ENCODE assay signal across 26 cellular contexts in genomic region chr18:41849632-41850031, GRCh38.
"Had no signal": no experiment of that assay in that cellular context is flagged by ENCODE, and none has a peak within 500 bp of the region (broad histone marks: within the 10 kb centered on the region; RNA-seq: fewer than 3 reads in every experiment).

No MANE protein-coding gene starts in this region.

- H3K9me3 Mint-ChIP-seq: mesothelial cell of epicardium; nephron progenitor cell; stimulated activated memory B cell treated with anti-CD40 and anti-IgM and Interleukin-4, amounts not matched to agents 10 μg/mL and 1 μg/mL and 100 μg/mL, for 72 hours had no signal

- H3K36me3 Mint-ChIP-seq: immature natural killer cell; mesothelial cell of epicardium; naive B cell; natural killer cell; neural progenitor cell; stimulated activated memory B cell treated with anti-CD40 and anti-IgM and Interleukin-4, amounts not matched to agents 10 μg/mL and 1 μg/mL and 100 μg/mL, for 72 hours had no signal

- H3K4me1 Mint-ChIP-seq: immature natural killer cell; mesothelial cell of epicardium; naive B cell; natural killer cell; stimulated activated memory B cell treated with anti-CD40 and anti-IgM and Interleukin-4, amounts not matched to agents 10 μg/mL and 1 μg/mL and 100 μg/mL, for 72 hours had no signal

- H3K4me3 Mint-ChIP-seq: immature natural killer cell; mesothelial cell of epicardium; naive B cell; natural killer cell; nephron progenitor cell; neural progenitor cell; stimulated activated memory B cell treated with anti-CD40 and anti-IgM and Interleukin-4, amounts not matched to agents 10 μg/mL and 1 μg/mL and 100 μg/mL, for 72 hours had no signal

- H3K27me3 Mint-ChIP-seq: stimulated activated memory B cell treated with anti-CD40 and anti-IgM and Interleukin-4, amounts not matched to agents 10 μg/mL and 1 μg/mL and 100 μg/mL, for 72 hours had no signal

- ATAC-seq: natural killer cell; right lobe of liver; stimulated activated memory B cell treated with anti-CD40 and anti-IgM and Interleukin-4, amounts not matched to agents 10 μg/mL and 1 μg/mL and 100 μg/mL, for 72 hours; stimulated activated naive CD8-positive, alpha-beta T cell treated with anti-CD3 and anti-CD28 coated beads, Interleukin-15, Interleukin-2, amounts not matched to agents 100 U/mL and 50 U/mL, for 24 hours had no signal

- DNase-seq: immature natural killer cell; islet precursor cell; left ventricle myocardium inferior; mesendoderm; naive B cell; natural killer cell; nephron progenitor cell; occipital lobe; right lobe of liver; stimulated activated CD4-positive, alpha-beta T cell treated with anti-CD3 and anti-CD28 coated beads, Interleukin-1b, Interleukin-23, amount 100 ng/mL, for 48 hours; stimulated activated CD4-positive, alpha-beta T cell treated with anti-CD3 and anti-CD28 coated beads, Interleukin-2, amount 100 ng/mL, for 48 hours; stimulated activated CD4-positive, alpha-beta T cell treated with anti-CD3 and anti-CD28 coated beads, Interleukin-4, amount 100 ng/mL, for 4 hours; stimulated activated CD8-positive, alpha-beta memory T cell treated with anti-CD3 and anti-CD28 coated beads, Interleukin-4, amount 100 ng/mL, for 48 hours; stimulated activated naive CD8-positive, alpha-beta T cell treated with anti-CD3 and anti-CD28 coated beads, Interleukin-15, Interleukin-2, amounts not matched to agents 100 U/mL and 50 U/mL, for 24 hours; stomach; testis; thyroid gland; transverse colon; upper lobe of left lung had no signal

- H3K4me3 ChIP-seq: left ventricle myocardium inferior, lung, neural progenitor cell, right atrium auricular region, right lobe of liver, smooth muscle cell, stomach, testis, thyroid gland, transverse colon, upper lobe of left lung, vagina had no signal

- H3K27ac Mint-ChIP-seq: immature natural killer cell; mesothelial cell of epicardium; naive B cell; natural killer cell; nephron progenitor cell; stimulated activated memory B cell treated with anti-CD40 and anti-IgM and Interleukin-4, amounts not matched to agents 10 μg/mL and 1 μg/mL and 100 μg/mL, for 72 hours had no signal
